Comparison of ENCODE assay signal across 9 cellular contexts in the genomic region with DNA sequence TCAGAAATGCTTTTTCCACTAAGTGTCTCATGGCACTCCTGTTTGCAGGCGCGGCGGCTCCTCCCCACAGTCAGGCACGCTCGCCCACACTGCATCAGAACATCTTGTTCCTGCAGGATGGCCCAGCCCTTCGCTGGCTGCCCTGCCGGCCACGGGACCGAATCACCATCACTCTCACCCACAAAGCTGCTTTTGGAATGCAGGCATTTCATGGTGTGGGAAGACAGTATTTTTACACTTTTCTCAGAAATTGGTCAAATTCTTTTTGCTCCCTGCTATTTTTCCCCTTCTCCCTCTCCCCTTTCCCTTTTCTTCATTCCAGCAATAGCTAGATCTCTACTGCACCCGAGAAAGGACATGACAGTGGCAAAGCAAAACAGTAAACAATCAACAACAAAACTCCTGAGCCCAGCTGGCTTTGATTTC.
DNase-seq lines count a peak whose midpoint lies in the region; FAIRE-seq and TF ChIP-seq lines count a peak whose summit lies in the region.
"Had no signal": no experiment of that assay in that cellular context is flagged by ENCODE, and none has a peak within 500 bp of the region (broad histone marks: within the 10 kb centered on the region; RNA-seq: fewer than 3 reads in every experiment).

No MANE protein-coding gene starts in this region.

- H3K27ac ChIP-seq in thyroid gland: peak overlapping the region; percentile 10 to 30 (median 22)

- H3K4me1 ChIP-seq in thyroid gland: peaks cover 0 to 6% of the 10 kb centered on the region in 2 donors

- no peaks in the 10 kb centered on the region for H3K36me3 ChIP-seq in thyroid gland

- peak; percentile 81 for FAIRE-seq in HTR-8/SVneo (lab: Jason Lieb, UNC)

- H3K27me3 ChIP-seq in thyroid gland: no peaks in the 10 kb centered on the region

- DNase-seq in HTR-8/SVneo (ENCODE audit: insufficient read length, low spot score) (no peak), choroid plexus epithelial cell (ENCODE audit: low read depth) (peak; percentile 98), medulla oblongata (ENCODE audit: extremely low spot score) (peak; percentile 11), thyroid gland (peak; percentile 35 to 57), NOMO-1 (lab: John Stamatoyannopoulos, UW; ENCODE audit: unreplicated experiment in 2 of 2) (no peak), 8988T (no peak), dermis blood vessel endothelial cell (no peak)
- no peak for DNase-seq in stimulated activated CD4-positive, alpha-beta T cell treated with anti-CD3 and anti-CD28 coated beads, Interleukin-15, amount 100 ng/mL, for 24 hours
- DNase-seq: activated naive CD4-positive, alpha-beta T cell treated with anti-CD3 and anti-CD28 coated beads, Interleukin-2, amount 10 ng/mL, durations not matched to agents 7 days and 5 days had no signal

- intact Hi-C loops in thyroid gland (cut with DNase I): no loop called here

- TF ChIP-seq CTCF in choroid plexus epithelial cell (conservative IDR thresholded peaks at IDR 0.05; ENCODE audit: low read depth, low read length) (no peak), thyroid gland (IDR thresholded peaks at IDR 0.05) (no peak)

- H3K9me3 ChIP-seq in thyroid gland: no peaks in the 10 kb centered on the region

- no peak overlapping the region for H3K4me3 ChIP-seq in choroid plexus epithelial cell (ENCODE audit: low read depth, low read length)
- no peak overlapping the region for H3K4me3 ChIP-seq in thyroid gland (replicated peaks in 1 of 3)

- 61 to 79% methylated on average over 10 of the region's 10 CpGs for WGBS in thyroid gland, 2 donors

- TF ChIP-seq POLR2A in thyroid gland (IDR thresholded peaks at IDR 0.05): no peak

Comparison
In these comparisons a context has a peak if more than half of its experiments do, and no peak if none do; other contexts are left out.
1. DNase-seq: peak in choroid plexus epithelial cell (single experiment), medulla oblongata (single experiment) and thyroid gland (2 of 2); none in HTR-8/SVneo (single experiment), NOMO-1 (0 of 2), 8988T (single experiment), dermis blood vessel endothelial cell (single experiment) and stimulated activated CD4-positive, alpha-beta T cell treated with anti-CD3 and anti-CD28 coated beads, Interleukin-15, amount 100 ng/mL, for 24 hours (single experiment).